Comparison of ENCODE assay signal across 23 cellular contexts in the genomic region with DNA sequence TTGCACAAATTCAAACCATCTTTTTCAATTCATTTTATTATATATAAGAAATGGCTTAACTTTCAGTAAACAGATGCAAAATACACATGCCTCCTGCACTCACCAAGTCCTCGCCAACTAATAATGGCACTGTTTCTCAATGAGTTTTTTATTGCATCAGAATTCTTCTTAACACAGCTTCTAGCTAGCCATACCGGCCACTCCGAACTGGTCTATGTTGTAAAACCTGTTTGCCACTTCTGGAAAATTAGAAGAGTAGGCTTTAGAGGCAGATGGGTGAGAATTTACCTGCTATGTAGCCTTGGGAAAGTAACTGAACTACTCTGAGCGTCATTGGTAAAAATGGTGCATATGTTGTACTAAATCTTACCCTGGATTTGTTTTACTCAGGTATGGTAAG.
"Had no signal": no experiment of that assay in that cellular context is flagged by ENCODE, and none has a peak within 500 bp of the region (broad histone marks: within the 10 kb centered on the region; RNA-seq: fewer than 3 reads in every experiment).

No MANE protein-coding gene starts in this region.

- H3K9me3 ChIP-seq: esophagus muscularis mucosa, left ventricle myocardium inferior, pancreas, psoas muscle, right atrium auricular region, spleen, thoracic aorta had no signal

- H3K27ac ChIP-seq: left ventricle myocardium inferior, pancreas, psoas muscle, right atrium auricular region, spleen, thoracic aorta had no signal

- H3K27me3 ChIP-seq: esophagus muscularis mucosa, pancreas, right atrium auricular region had no signal

- H3K4me3 ChIP-seq: esophagus muscularis mucosa, left ventricle myocardium inferior, pancreas, psoas muscle, right atrium auricular region, spleen, thoracic aorta had no signal

- DNase-seq: activated CD4-positive, alpha-beta memory T cell treated with anti-CD3 and anti-CD28 coated beads for 36 hours; activated CD4-positive, alpha-beta T cell treated with anti-CD3 and anti-CD28 coated beads for 48 hours; activated naive CD4-positive, alpha-beta T cell treated with Interleukin-2 at 50 U/mL for 16 hours; activated naive CD8-positive, alpha-beta T cell treated with anti-CD3 and anti-CD28 coated beads for 36 hours; activated T-cell treated with anti-CD3 and anti-CD28 coated beads, Interleukin-2, amount 50 U/mL, for 48 hours; cerebellar nuclear complex; effector CD4-positive, alpha-beta T cell; hippocampal formation; kidney glomerular epithelial cell; left ventricle myocardium inferior; mesenchymal stem cell; nephron progenitor cell; pancreas; psoas muscle; spleen; stimulated activated CD4-positive, alpha-beta T cell treated with anti-CD3 and anti-CD28 coated beads, Interleukin-4, amount 100 ng/mL, for 1 hour; stimulated activated naive CD4-positive, alpha-beta T cell; T-helper 2 cell had no signal

- FAIRE-seq: endometrium, frontal cortex, pancreas had no signal

- ATAC-seq: pancreas, psoas muscle had no signal

- H3K4me1 ChIP-seq: left ventricle myocardium inferior, pancreas, psoas muscle, right atrium auricular region, spleen had no signal

- H3K36me3 ChIP-seq: esophagus muscularis mucosa, left ventricle myocardium inferior, pancreas, right atrium auricular region, spleen, thoracic aorta had no signal
